Comparison of ENCODE assay signal across 20 cellular contexts in the genomic region with DNA sequence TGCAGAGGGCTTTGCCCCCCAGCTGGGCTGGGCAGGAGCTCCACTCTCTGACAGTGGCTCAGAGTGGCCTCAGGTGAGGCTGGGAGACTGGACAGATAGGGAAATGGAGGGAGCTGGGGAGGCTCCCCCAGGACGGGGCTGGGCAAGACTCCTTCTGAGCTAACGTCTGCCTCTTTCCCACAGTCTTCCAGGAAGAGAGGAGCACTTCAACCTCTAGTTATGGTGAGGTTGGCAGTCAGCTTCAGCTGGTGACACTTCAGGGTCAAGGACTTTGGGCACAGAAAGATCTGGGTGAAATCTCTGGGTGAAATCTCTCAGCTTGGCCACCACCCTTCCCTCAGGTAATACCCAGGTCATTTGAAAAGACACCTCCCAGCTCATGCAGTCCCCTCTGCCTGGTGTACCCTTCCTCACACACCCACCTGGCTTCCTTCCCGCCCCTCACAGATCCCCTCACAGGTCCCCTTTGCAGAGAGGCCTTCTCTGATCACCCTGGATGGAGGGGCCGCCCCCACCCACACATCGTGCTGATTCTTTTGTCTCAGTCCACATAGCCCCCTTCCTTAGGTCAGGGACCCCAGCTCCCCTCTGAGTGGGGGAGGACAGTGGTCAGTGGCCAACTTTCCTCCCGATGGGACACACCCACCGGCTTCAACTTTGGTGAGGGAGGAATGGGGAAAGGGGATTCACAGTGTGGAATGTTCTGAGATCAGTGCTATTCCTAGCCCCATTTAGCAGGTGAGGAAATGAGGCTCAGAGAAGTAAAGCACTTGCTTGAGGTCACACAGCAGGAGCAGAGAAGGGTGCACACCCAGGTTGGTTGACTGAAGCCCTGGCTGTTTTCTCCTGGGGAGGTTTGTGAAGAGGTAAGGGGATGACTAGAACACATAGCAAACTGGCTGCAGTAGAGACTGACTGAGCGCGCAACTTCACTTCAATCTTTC.
"Had no signal": no experiment of that assay in that cellular context is flagged by ENCODE, and none has a peak within 500 bp of the region (broad histone marks: within the 10 kb centered on the region; RNA-seq: fewer than 3 reads in every experiment).

No MANE protein-coding gene starts in this region.

- ATAC-seq: gastroesophageal sphincter; left colon; naive thymus-derived CD8-positive, alpha-beta T cell; right cardiac atrium; stimulated activated naive CD8-positive, alpha-beta T cell treated with anti-CD3 and anti-CD28 coated beads, Interleukin-15, amount 100 ng/mL, for 72 hours had no signal

- DNase-seq: activated CD4-positive, alpha-beta T cell treated with anti-CD3 and anti-CD28 coated beads for 1 hour; activated naive CD4-positive, alpha-beta T cell treated with anti-CD3 and anti-CD28 coated beads for 36 hours; activated naive CD8-positive, alpha-beta T cell treated with anti-CD3 and anti-CD28 coated beads, Interleukin-2, amount 10 ng/mL, durations not matched to agents 7 days and 5 days; activated T-cell treated with anti-CD3 and anti-CD28 coated beads, Interleukin-2, amount 50 U/mL, for 24 hours; amniotic stem cell; cerebellar nuclear complex; heart right ventricle; naive thymus-derived CD8-positive, alpha-beta T cell; right cardiac atrium; stimulated activated CD4-positive, alpha-beta T cell treated with anti-CD3 and anti-CD28 coated beads, Interleukin-2, amount 100 ng/mL, for 24 hours; stimulated activated naive CD8-positive, alpha-beta T cell treated with anti-CD3 and anti-CD28 coated beads, Interleukin-15, amount 100 ng/mL, for 72 hours had no signal

- H3K9me3 Mint-ChIP-seq: activated naive CD4-positive, alpha-beta T cell treated with anti-CD3 and anti-CD28 coated beads for 36 hours; activated naive CD8-positive, alpha-beta T cell treated with anti-CD3 and anti-CD28 coated beads, Interleukin-2, amount 10 ng/mL, durations not matched to agents 7 days and 5 days; activated T-cell treated with anti-CD3 and anti-CD28 coated beads, Interleukin-2, amount 50 U/mL, for 24 hours; activated T-helper 2 cell treated with anti-CD3 and anti-CD28 coated beads, Interferon-gamma antibody, Interleukin-2, Interleukin-4, amounts not matched to agents 10 μg/mL and 5 μg/mL and 100 μg/mL, durations not matched to agents 14 hours and 24 hours and 36 hours; mesothelial cell of epicardium; stimulated activated effector memory CD8-positive, alpha-beta T cell treated with anti-CD3 and anti-CD28 coated beads, Interleukin-12 subunit alpha, Interleukin-12 subunit beta, amount 100 ng/mL, for 72 hours; stimulated activated naive CD8-positive, alpha-beta T cell treated with anti-CD3 and anti-CD28 coated beads, Interleukin-15, amount 100 ng/mL, for 72 hours had no signal

- H3K4me3 ChIP-seq: coronary artery, gastroesophageal sphincter, heart right ventricle, skin epidermis, tibial artery had no signal

- H3K4me1 ChIP-seq: gastroesophageal sphincter, tibial artery had no signal

- H3K27me3 ChIP-seq: gastroesophageal sphincter, heart right ventricle, tibial artery had no signal

- H3K27me3 Mint-ChIP-seq: activated T-cell treated with anti-CD3 and anti-CD28 coated beads, Interleukin-2, amount 50 U/mL, for 24 hours; stimulated activated naive CD8-positive, alpha-beta T cell treated with anti-CD3 and anti-CD28 coated beads, Interleukin-15, amount 100 ng/mL, for 72 hours had no signal

- H3K36me3 Mint-ChIP-seq: activated naive CD8-positive, alpha-beta T cell treated with anti-CD3 and anti-CD28 coated beads, Interleukin-2, amount 10 ng/mL, durations not matched to agents 7 days and 5 days; mesothelial cell of epicardium; naive thymus-derived CD8-positive, alpha-beta T cell; stimulated activated effector memory CD8-positive, alpha-beta T cell treated with anti-CD3 and anti-CD28 coated beads, Interleukin-12 subunit alpha, Interleukin-12 subunit beta, amount 100 ng/mL, for 72 hours had no signal

- H3K4me3 Mint-ChIP-seq: activated naive CD4-positive, alpha-beta T cell treated with anti-CD3 and anti-CD28 coated beads for 36 hours; activated naive CD8-positive, alpha-beta T cell treated with anti-CD3 and anti-CD28 coated beads, Interleukin-2, amount 10 ng/mL, durations not matched to agents 7 days and 5 days; activated T-cell treated with anti-CD3 and anti-CD28 coated beads, Interleukin-2, amount 50 U/mL, for 24 hours; mesothelial cell of epicardium; naive thymus-derived CD8-positive, alpha-beta T cell; stimulated activated effector memory CD8-positive, alpha-beta T cell treated with anti-CD3 and anti-CD28 coated beads, Interleukin-12 subunit alpha, Interleukin-12 subunit beta, amount 100 ng/mL, for 72 hours; stimulated activated naive CD8-positive, alpha-beta T cell treated with anti-CD3 and anti-CD28 coated beads, Interleukin-15, amount 100 ng/mL, for 72 hours had no signal

- H3K27ac Mint-ChIP-seq: activated naive CD4-positive, alpha-beta T cell treated with anti-CD3 and anti-CD28 coated beads for 36 hours; activated naive CD8-positive, alpha-beta T cell treated with anti-CD3 and anti-CD28 coated beads, Interleukin-2, amount 10 ng/mL, durations not matched to agents 7 days and 5 days; activated T-cell treated with anti-CD3 and anti-CD28 coated beads, Interleukin-2, amount 50 U/mL, for 24 hours; activated T-helper 2 cell treated with anti-CD3 and anti-CD28 coated beads, Interferon-gamma antibody, Interleukin-2, Interleukin-4, amounts not matched to agents 10 μg/mL and 5 μg/mL and 100 μg/mL, durations not matched to agents 14 hours and 24 hours and 36 hours; mesothelial cell of epicardium had no signal

- H3K27ac ChIP-seq: coronary artery, epithelial cell of prostate, gastroesophageal sphincter, skin epidermis, tibial artery had no signal

- H3K4me1 Mint-ChIP-seq: activated naive CD8-positive, alpha-beta T cell treated with anti-CD3 and anti-CD28 coated beads, Interleukin-2, amount 10 ng/mL, durations not matched to agents 7 days and 5 days; naive thymus-derived CD8-positive, alpha-beta T cell; stimulated activated effector memory CD8-positive, alpha-beta T cell treated with anti-CD3 and anti-CD28 coated beads, Interleukin-12 subunit alpha, Interleukin-12 subunit beta, amount 100 ng/mL, for 72 hours had no signal

- H3K9me3 ChIP-seq: gastroesophageal sphincter, heart right ventricle, tibial artery had no signal

- H3K36me3 ChIP-seq: gastroesophageal sphincter, heart right ventricle, tibial artery had no signal
